10 cellular contexts compared by ENCODE assay signal in genomic region chr16:79269211-79269863, GRCh38.
A peak's percentile ranks its signal among the peaks of the same experiment; 100 is the strongest.
DNase-seq lines count a peak whose midpoint lies in the region; ATAC-seq and TF ChIP-seq lines count a peak whose summit lies in the region.
"Had no signal": no experiment of that assay in that cellular context is flagged by ENCODE, and none has a peak within 500 bp of the region (broad histone marks: within the 10 kb centered on the region; RNA-seq: fewer than 3 reads in every experiment).

No MANE protein-coding gene starts in this region.

- H3K9me3 Mint-ChIP-seq in memory B cell = no peaks in the 10 kb centered on the region
- H3K9me3 Mint-ChIP-seq in endodermal cell = no peaks in the 10 kb centered on the region

- peak overlapping the region; percentile 30 for H3K4me3 ChIP-seq in OCI-LY7 (ENCODE audit: low read depth, low read length, poor library complexity, severe bottlenecking)
- H3K4me3 ChIP-seq in endodermal cell (ENCODE audit: low read length) = no peak overlapping the region
- H3K4me3 ChIP-seq in uterus = no peak overlapping the region

- no peak overlapping the region for H3K9ac ChIP-seq in endodermal cell (ENCODE audit: extremely low read depth, low read length, poor library complexity, severe bottlenecking)
- H3K9ac ChIP-seq: parathyroid adenoma had no signal

- ATAC-seq in GM18498 (IDR thresholded peaks at IDR 0.05; ENCODE audit: unreplicated experiment) (peak; percentile 94), GM21786 (IDR thresholded peaks at IDR 0.05; ENCODE audit: unreplicated experiment) (peak; percentile 93), memory B cell (ENCODE audit: low read depth) (peak; percentile 74)

- POLR2A ChIA-PET in OCI-LY7 (lab: Charles Lee) = interaction anchor here (1.0 kb wide), 1 partner anchor 15 kb away, joined by 4 read pairs; no protein-coding TSS in a partner anchor

- H3K27me3 ChIP-seq in endodermal cell (ENCODE audit: control insufficient read depth, insufficient read depth, low read length, poor library complexity, severe bottlenecking) = no peaks in the 10 kb centered on the region
- H3K27me3 ChIP-seq in uterus = no peaks in the 10 kb centered on the region

- no peak overlapping the region for H3K27ac Mint-ChIP-seq in memory B cell
- no peak overlapping the region for H3K27ac Mint-ChIP-seq in endodermal cell

- no peak for TF ChIP-seq CTCF in OCI-LY7 (conservative IDR thresholded peaks at IDR 0.05; ENCODE audit: low read length)
- TF ChIP-seq CTCF in endodermal cell (conservative IDR thresholded peaks at IDR 0.05) = no peak
- no peak for TF ChIP-seq CTCF in uterus (IDR thresholded peaks at IDR 0.05)

- H2AFZ ChIP-seq in OCI-LY7 (ENCODE audit: low read length) = peak overlapping the region; percentile 60; the same call in 1 of the 2 replicates
- H2AFZ ChIP-seq: parathyroid adenoma had no signal

- H3K4me3 Mint-ChIP-seq in memory B cell (peak overlapping the region; percentile 28), endodermal cell (no peak overlapping the region)

- no peaks in the 10 kb centered on the region for H3K79me2 ChIP-seq in OCI-LY7 (ENCODE audit: insufficient read depth, low read depth, low read length)
- H3K79me2 ChIP-seq: parathyroid adenoma had no signal

- CTCF ChIA-PET in OCI-LY7 (lab: Charles Lee; ENCODE audit: unreplicated experiment) = interaction anchor here (0.6 kb wide), 2 partner anchors 15 to 502 kb away, joined by 3 read pairs; no protein-coding TSS in a partner anchor

- BruUV-seq in OCI-LY7 (replicated peaks; lab: Mats Ljungman, UMichigan) = no TSS peak

- H3K27ac ChIP-seq in OCI-LY7 (ENCODE audit: low read depth, low read length, poor library complexity, severe bottlenecking) (no peak overlapping the region), endodermal cell (ENCODE audit: low read depth, low read length) (no peak overlapping the region), uterus (no peak overlapping the region)
- H3K27ac ChIP-seq: epithelial cell of prostate, parathyroid adenoma had no signal

- peaks cover 16% of the 10 kb centered on the region for H3K4me1 ChIP-seq in OCI-LY7 (ENCODE audit: insufficient read depth, low read length, poor library complexity, severe bottlenecking)
- peaks cover 3% of the 10 kb centered on the region for H3K4me1 ChIP-seq in endodermal cell (ENCODE audit: control insufficient read depth, insufficient read depth, low read length)
- H3K4me1 ChIP-seq in uterus = no peaks in the 10 kb centered on the region

- H3K36me3 ChIP-seq in OCI-LY7 (ENCODE audit: insufficient read depth, low read length) (no peaks in the 10 kb centered on the region), endodermal cell (ENCODE audit: control insufficient read depth, insufficient read depth, low read length) (no peaks in the 10 kb centered on the region), uterus (no peaks in the 10 kb centered on the region)

- DNase-seq in OCI-LY7 (ENCODE audit: low spot score) (peak; percentile 48), memory B cell (ENCODE audit: low spot score in 2 of 2) (no peak), kidney tubule cell (ENCODE audit: low spot score) (no peak), NCI-H2029 (lab: John Stamatoyannopoulos, UW) (no peak), endodermal cell (no peak), uterus (no peak)

- 72 to 94% methylated on average over 2 to 7 of the region's 8 CpGs for WGBS in endodermal cell (ENCODE audit: insufficient coverage in 1 of 2, insufficient read length in 1 of 2), 2 experiments

- H3K9me2 ChIP-seq in OCI-LY7 (ENCODE audit: insufficient read depth, low read length) = no peaks in the 10 kb centered on the region

- H3K4me2 ChIP-seq in OCI-LY7 (ENCODE audit: low read length) = peak overlapping the region; percentile 45

- H3K27me3 Mint-ChIP-seq in memory B cell = peaks cover 24% of the 10 kb centered on the region
- peaks cover 7% of the 10 kb centered on the region for H3K27me3 Mint-ChIP-seq in endodermal cell (ENCODE audit: insufficient read depth)

- H3K4me1 Mint-ChIP-seq in memory B cell (peaks cover 17% of the 10 kb centered on the region), endodermal cell (peaks cover 19% of the 10 kb centered on the region)

- H3K9me3 ChIP-seq in OCI-LY7 (ENCODE audit: low read length) (no peaks in the 10 kb centered on the region), endodermal cell (ENCODE audit: control insufficient read depth, low read length) (no peaks in the 10 kb centered on the region), uterus (no peaks in the 10 kb centered on the region)

- intact Hi-C loops in OCI-LY7 (cut with micrococcal nuclease; ENCODE audit: unreplicated experiment) = no loop called here
- intact Hi-C loops in uterus (cut with DNase I; ENCODE audit: low total_unique reads) = no loop called here

- no peak for TF ChIP-seq POLR2A in uterus (IDR thresholded peaks at IDR 0.05)

- H3K36me3 Mint-ChIP-seq in memory B cell (no peaks in the 10 kb centered on the region), endodermal cell (ENCODE audit: low read depth) (no peaks in the 10 kb centered on the region)

- no peaks in the 10 kb centered on the region for H4K20me1 ChIP-seq in OCI-LY7 (ENCODE audit: insufficient read depth, low read length)
